17 cellular contexts compared by ENCODE assay signal in the genomic region with DNA sequence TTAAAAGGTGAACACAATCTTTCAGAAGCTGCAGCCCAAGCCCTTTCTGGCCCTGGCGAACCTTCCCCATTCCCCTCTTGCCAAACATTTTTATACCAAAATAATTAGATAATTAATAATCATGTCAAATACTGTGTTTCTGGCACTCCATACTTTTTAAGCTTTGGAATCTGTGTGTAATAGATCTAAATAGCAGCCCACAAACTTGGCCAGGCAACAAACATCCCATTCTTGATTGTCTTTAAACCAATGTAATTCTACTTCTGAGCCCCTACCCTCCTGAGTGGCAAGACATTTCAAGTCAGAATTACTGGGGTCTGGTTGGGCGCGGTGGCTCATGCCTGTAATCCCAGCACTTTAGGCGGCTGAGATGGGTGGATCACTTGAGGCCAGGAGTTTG.
DNase-seq lines count a peak whose midpoint lies in the region; ATAC-seq and TF ChIP-seq lines count a peak whose summit lies in the region.
"Had no signal": no experiment of that assay in that cellular context is flagged by ENCODE, and none has a peak within 500 bp of the region (broad histone marks: within the 10 kb centered on the region; RNA-seq: fewer than 3 reads in every experiment).

No MANE protein-coding gene starts in this region.

- 61 to 75% methylated on average over 4 of the region's 4 CpGs for WGBS in tibial nerve, 2 donors

- ATAC-seq in GM21576 (IDR thresholded peaks at IDR 0.05; ENCODE audit: unreplicated experiment) (no peak), HG03175 (IDR thresholded peaks at IDR 0.05; ENCODE audit: unreplicated experiment) (no peak), GM21390 (IDR thresholded peaks at IDR 0.05; ENCODE audit: unreplicated experiment) (no peak)
- ATAC-seq: body of pancreas, esophagus mucosa, GM12878, Panc1 had no signal

- intact Hi-C loops in colonic mucosa (cut with DNase I): no loop called here

- H3K27me3 ChIP-seq in NT2/D1 (ENCODE audit: insufficient read depth, insufficient read length): no peaks in the 10 kb centered on the region
- H3K27me3 ChIP-seq in colonic mucosa: no peaks in the 10 kb centered on the region
- H3K27me3 ChIP-seq in mucosa of rectum (ENCODE audit: control insufficient read depth in 2 of 2, insufficient read depth in 2 of 2, low read length in 2 of 2): no peaks in the 10 kb centered on the region
- no peaks in the 10 kb centered on the region for H3K27me3 ChIP-seq in tibial nerve
- H3K27me3 ChIP-seq: body of pancreas, ovary had no signal

- no peak for TF ChIP-seq POLR2A in tibial nerve (IDR thresholded peaks at IDR 0.05)

- H3K4me3 ChIP-seq in NT2/D1 (ENCODE audit: insufficient read length, low read depth) (no peak overlapping the region), colonic mucosa (no peak overlapping the region), mucosa of rectum (ENCODE audit: low read length in 2 of 2) (no peak overlapping the region), tibial nerve (no peak overlapping the region)
- H3K4me3 ChIP-seq: body of pancreas, GM12878, ovary had no signal

- TF ChIP-seq CTCF in colonic mucosa (IDR thresholded peaks at IDR 0.05) (no peak), tibial nerve (IDR thresholded peaks at IDR 0.05) (no peak)

- TF ChIP-seq EP300 in tibial nerve (IDR thresholded peaks at IDR 0.05): no peak

- H3K9me3 ChIP-seq in NT2/D1 (ENCODE audit: insufficient read depth, low read length) (peaks cover 5% of the 10 kb centered on the region; the same call in 1 of the 2 replicates), colonic mucosa (no peaks in the 10 kb centered on the region), mucosa of rectum (ENCODE audit: control insufficient read depth in 2 of 2, low read length in 2 of 2) (no peaks in the 10 kb centered on the region), tibial nerve (no peaks in the 10 kb centered on the region)
- H3K9me3 ChIP-seq: body of pancreas, ovary had no signal

- no peak for DNase-seq in NT2/D1 (ENCODE audit: low read depth, low spot score)
- no peak for DNase-seq in colonic mucosa
- DNase-seq in tibial nerve (ENCODE audit: low spot score in 2 of 2): no peak
- no peak for DNase-seq in C1 segment of cervical spinal cord (lab: John Stamatoyannopoulos, UW)
- DNase-seq: activated CD4-positive, alpha-beta T cell treated with anti-CD3 and anti-CD28 coated beads, Interleukin-2, amount 10 ng/mL, durations not matched to agents 7 days and 5 days; activated naive CD4-positive, alpha-beta T cell; NCI-H1048; stimulated activated CD4-positive, alpha-beta T cell treated with anti-CD3 and anti-CD28 coated beads, Interleukin-2, amount 100 ng/mL, for 48 hours had no signal

- peak overlapping the region; percentile 44 for H3K9ac ChIP-seq in NT2/D1 (ENCODE audit: insufficient read length, low read depth)
- no peak overlapping the region for H3K9ac ChIP-seq in colonic mucosa (ENCODE audit: low read depth in 2 of 2, low read length in 2 of 2)
- peak overlapping the region in 1 of 2 donors; percentile 62 for H3K9ac ChIP-seq in mucosa of rectum (ENCODE audit: low read depth in 1 of 2, low read length in 2 of 2)

- peak overlapping the region; percentile 65 for H3K27ac ChIP-seq in colonic mucosa
- peak overlapping the region; percentile 34 to 68 for H3K27ac ChIP-seq in mucosa of rectum (ENCODE audit: low read depth in 2 of 2, low read length in 2 of 2)
- peak overlapping the region in 3 of 4 donors; percentile 28 to 66 (median 62) for H3K27ac ChIP-seq in tibial nerve
- H3K27ac ChIP-seq: ovary had no signal

- H3K36me3 ChIP-seq in NT2/D1 (ENCODE audit: insufficient read depth, insufficient read length, low read length): no peaks in the 10 kb centered on the region
- no peaks in the 10 kb centered on the region for H3K36me3 ChIP-seq in colonic mucosa
- H3K36me3 ChIP-seq in mucosa of rectum (ENCODE audit: control insufficient read depth in 2 of 2, insufficient read depth in 2 of 2, low read length in 2 of 2): no peaks in the 10 kb centered on the region
- H3K36me3 ChIP-seq in tibial nerve: no peaks in the 10 kb centered on the region
- H3K36me3 ChIP-seq: ovary had no signal

- H3K4me1 ChIP-seq in NT2/D1 (ENCODE audit: insufficient read depth, insufficient read length) (peaks cover 18% of the 10 kb centered on the region), colonic mucosa (peaks cover 4% of the 10 kb centered on the region), mucosa of rectum (ENCODE audit: control insufficient read depth in 2 of 2, insufficient read depth in 2 of 2, low read length in 2 of 2) (peaks cover 8 to 12% of the 10 kb centered on the region in 2 donors), tibial nerve (peaks cover 0 to 43% (median 19%) of the 10 kb centered on the region in 4 donors)
